3 cellular contexts compared by ENCODE assay signal in genomic region chr15:65181582-65182353, GRCh38. TPM values are rescaled to one million over a fixed set of nuclear protein-coding genes. Genes with fewer than 3 reads are reported as not detected.
"Had no signal": no experiment of that assay in that cellular context is flagged by ENCODE, and none has a peak within 500 bp of the region (broad histone marks: within the 10 kb centered on the region; RNA-seq: fewer than 3 reads in every experiment).

No MANE protein-coding gene starts in this region.

RNA-seq across cellular contexts. Expression of gene CILP, which starts 29.5 kb away (rescaled TPM):
- total RNA-seq: dermis microvascular lymphatic vessel endothelial cell, pulmonary artery endothelial cell, SJSA1 had no signal
